17 cellular contexts compared by ENCODE assay signal in the genomic region with DNA sequence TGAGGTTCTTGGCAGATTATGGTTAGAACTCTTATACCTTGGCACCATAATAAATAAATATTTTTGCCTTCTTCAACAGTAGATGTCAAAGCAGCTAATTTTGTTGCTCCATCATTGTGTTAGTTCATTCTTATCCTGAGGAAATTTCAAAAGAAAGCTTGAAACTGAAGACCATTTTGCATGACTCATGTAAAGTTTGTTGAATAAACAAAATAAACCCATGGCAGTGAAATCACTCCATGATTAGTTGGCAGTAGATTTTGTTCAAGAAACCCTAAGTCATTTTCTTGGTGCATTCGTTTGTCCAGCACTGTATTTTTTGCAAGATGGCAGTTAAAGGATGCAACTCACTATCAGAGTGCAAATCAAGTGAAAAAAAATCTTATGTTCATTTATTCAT.
DNase-seq lines count a peak whose midpoint lies in the region; TF ChIP-seq lines count a peak whose summit lies in the region.
"Had no signal": no experiment of that assay in that cellular context is flagged by ENCODE, and none has a peak within 500 bp of the region (broad histone marks: within the 10 kb centered on the region; RNA-seq: fewer than 3 reads in every experiment).

No MANE protein-coding gene starts in this region.

- POLR2A ChIA-PET in MCF 10A (lab: Yijun Ruan, JAX), result no interaction called here

- no peak for TF ChIP-seq POLR2A in adrenal gland (IDR thresholded peaks at IDR 0.05)

- H3K27ac ChIP-seq in mammary epithelial cell (ENCODE audit: insufficient read depth, low read depth, low read length) (no peak overlapping the region), adrenal gland (no peak overlapping the region)
- H3K27ac ChIP-seq: 22Rv1, tibial artery had no signal

- intact Hi-C loops in MCF 10A (cut with micrococcal nuclease), result no loop called here
- intact Hi-C loops in mammary epithelial cell (cut with micrococcal nuclease), result no loop called here
- intact Hi-C loops in Calu3 (cut with micrococcal nuclease; ENCODE audit: unreplicated experiment), result no loop called here
- intact Hi-C loops in adrenal gland (cut with DNase I), result no loop called here

- BruUV-seq in MCF 10A (replicated peaks; lab: Mats Ljungman, UMichigan) (no TSS peak), mammary epithelial cell (replicated peaks; lab: Mats Ljungman, UMichigan) (no TSS peak), Calu3 (replicated peaks; lab: Mats Ljungman, UMichigan) (no TSS peak)

- in situ Hi-C loops in mammary epithelial cell (cut with MboI; ENCODE audit: low sequenced_read_pairs in 2 of 2), result no loop called here

- H3K4me1 Mint-ChIP-seq in MCF 10A (ENCODE audit: insufficient read depth, unreplicated experiment) (peaks cover 5% of the 10 kb centered on the region), Calu3 (ENCODE audit: low read depth, unreplicated experiment) (no peaks in the 10 kb centered on the region)

- no peak overlapping the region for H3K4me3 ChIP-seq in mammary epithelial cell (replicated peaks in 1 of 3; ENCODE audit: insufficient read depth in 1 of 3, low read depth in 2 of 3, low read length in 3 of 3)
- H3K4me3 ChIP-seq in adrenal gland, result no peak overlapping the region
- H3K4me3 ChIP-seq: tibial artery had no signal

- H3K36me3 ChIP-seq in mammary epithelial cell (ENCODE audit: insufficient read depth, low read length) (no peaks in the 10 kb centered on the region), adrenal gland (replicated peaks in 1 of 2) (no peaks in the 10 kb centered on the region)
- H3K36me3 ChIP-seq: tibial artery had no signal

- H3K27me3 Mint-ChIP-seq in MCF 10A (ENCODE audit: insufficient read depth, unreplicated experiment) (peaks cover 11% of the 10 kb centered on the region), Calu3 (ENCODE audit: unreplicated experiment) (peaks cover 17% of the 10 kb centered on the region)

- no peak overlapping the region for H2AFZ ChIP-seq in mammary epithelial cell (ENCODE audit: low read depth, low read length)

- H3K9me3 Mint-ChIP-seq in MCF 10A (ENCODE audit: unreplicated experiment) (no peaks in the 10 kb centered on the region), Calu3 (ENCODE audit: low read depth, unreplicated experiment) (no peaks in the 10 kb centered on the region)
- H3K9me3 Mint-ChIP-seq: activated CD4-positive, alpha-beta memory T cell treated with anti-CD3 and anti-CD28 coated beads for 36 hours; activated T-cell treated with anti-CD3 and anti-CD28 coated beads, Interleukin-2, amount 50 U/mL, for 24 hours had no signal

- no peaks in the 10 kb centered on the region for H4K20me1 ChIP-seq in mammary epithelial cell (ENCODE audit: insufficient read depth, low read length)

- H3K27ac Mint-ChIP-seq in MCF 10A (ENCODE audit: low read depth, unreplicated experiment) (no peak overlapping the region), Calu3 (ENCODE audit: unreplicated experiment) (no peak overlapping the region)
- H3K27ac Mint-ChIP-seq: activated CD4-positive, alpha-beta memory T cell treated with anti-CD3 and anti-CD28 coated beads for 36 hours; activated T-cell treated with anti-CD3 and anti-CD28 coated beads, Interleukin-2, amount 50 U/mL, for 24 hours had no signal

- no peaks in the 10 kb centered on the region for H3K79me2 ChIP-seq in mammary epithelial cell (ENCODE audit: insufficient read depth, low read length)

- TF ChIP-seq CTCF in MCF 10A (IDR thresholded peaks at IDR 0.05; ENCODE audit: unreplicated experiment), result no peak
- no peak for TF ChIP-seq CTCF in mammary epithelial cell (conservative IDR thresholded peaks at IDR 0.05 in 1 of 2, IDR thresholded peaks at IDR 0.05 in 1 of 2; ENCODE audit: extremely low read depth in 1 of 2, insufficient read depth in 1 of 2, low read depth in 1 of 2, low read length in 2 of 2)
- TF ChIP-seq CTCF in Calu3 (IDR thresholded peaks at IDR 0.05; ENCODE audit: unreplicated experiment), result no peak
- no peak for TF ChIP-seq CTCF in adrenal gland (IDR thresholded peaks at IDR 0.05)

- DNase-seq in MCF 10A (ENCODE audit: unreplicated experiment) (peak; percentile 55), mammary epithelial cell (no peak), astrocyte of the hippocampus (ENCODE audit: low read depth, low spot score) (peak; percentile 45), fibroblast of the conjunctiva (ENCODE audit: low read depth) (peak; percentile 61), NCI-H446 (lab: John Stamatoyannopoulos, UW) (no peak), Calu3 (no peak), adrenal gland (no peak), NCI-H128 (lab: John Stamatoyannopoulos, UW; ENCODE audit: unreplicated experiment) (no peak)
- DNase-seq: activated CD4-positive, alpha-beta memory T cell treated with anti-CD3 and anti-CD28 coated beads for 36 hours; activated naive CD4-positive, alpha-beta T cell treated with anti-CD3 and anti-CD28 coated beads, Interleukin-2, amount 50 U/mL, for 16 hours; activated T-cell treated with anti-CD3 and anti-CD28 coated beads, Interleukin-2, amount 50 U/mL, for 24 hours; cerebellar nuclear complex; NCI-H1436 treated with DMSO at 0.1 percent for 48 hours; NK-92 treated with Interleukin-12 subunit alpha and Interleukin-12 subunit beta, amount 100 ng/mL, for 24 hours; small intestine; tibial artery had no signal

- H3K4me2 ChIP-seq in mammary epithelial cell (ENCODE audit: insufficient read depth, low read depth, low read length), result no peak overlapping the region

- no peak overlapping the region for H3K4me3 Mint-ChIP-seq in MCF 10A (ENCODE audit: unreplicated experiment)
- no peak overlapping the region for H3K4me3 Mint-ChIP-seq in Calu3 (ENCODE audit: low read depth, unreplicated experiment)
- H3K4me3 Mint-ChIP-seq: activated CD4-positive, alpha-beta memory T cell treated with anti-CD3 and anti-CD28 coated beads for 36 hours; activated T-cell treated with anti-CD3 and anti-CD28 coated beads, Interleukin-2, amount 50 U/mL, for 24 hours had no signal

- CTCF ChIA-PET in MCF 10A (lab: Yijun Ruan, JAX), result no interaction called here
- CTCF ChIA-PET in mammary epithelial cell (lab: Charles Lee; ENCODE audit: low non-redundant PET), result no interaction called here
- CTCF ChIA-PET in Calu3 (lab: Charles Lee), result no interaction called here

- H3K36me3 Mint-ChIP-seq in MCF 10A (ENCODE audit: insufficient read depth, unreplicated experiment) (no peaks in the 10 kb centered on the region), Calu3 (ENCODE audit: insufficient read depth, unreplicated experiment) (no peaks in the 10 kb centered on the region)
- H3K36me3 Mint-ChIP-seq: activated CD4-positive, alpha-beta memory T cell treated with anti-CD3 and anti-CD28 coated beads for 36 hours had no signal

- WGBS in mammary epithelial cell (ENCODE audit: low coverage, missing lambda C conversion rate), result 85% methylated on average over 1 of the region's 1 CpG
- WGBS in adrenal gland, 4 donors, result 36 to 53% (median 43%) methylated on average over 1 of the region's 1 CpG

- H3K27me3 ChIP-seq in mammary epithelial cell (ENCODE audit: insufficient read depth, low read length), result no peaks in the 10 kb centered on the region
- no peaks in the 10 kb centered on the region for H3K27me3 ChIP-seq in adrenal gland

- dilution Hi-C loops in mammary epithelial cell (cut with HindIII; ENCODE audit: low sequenced_read_pairs), result loop anchor here (5.0 kb wide), 1 partner anchor 38 kb away; no protein-coding TSS in a partner anchor

- no peak overlapping the region for H3K9ac ChIP-seq in mammary epithelial cell (ENCODE audit: insufficient read depth, low read length)

- H3K4me1 ChIP-seq in mammary epithelial cell (ENCODE audit: insufficient read depth, low read length), result no peaks in the 10 kb centered on the region
- H3K4me1 ChIP-seq in adrenal gland (replicated peaks in 1 of 2), result no peaks in the 10 kb centered on the region
- H3K4me1 ChIP-seq: tibial artery had no signal

- no peaks in the 10 kb centered on the region for H3K9me3 ChIP-seq in mammary epithelial cell (replicated peaks; ENCODE audit: insufficient read depth, low read length)
- H3K9me3 ChIP-seq in adrenal gland (replicated peaks in 1 of 3), result no peaks in the 10 kb centered on the region
- H3K9me3 ChIP-seq: tibial artery had no signal

Comparison
In these comparisons a context has a peak if more than half of its experiments do, and no peak if none do; other contexts are left out.
1. DNase-seq: peak in MCF 10A (single experiment), astrocyte of the hippocampus (single experiment) and fibroblast of the conjunctiva (single experiment); none in mammary epithelial cell (single experiment), NCI-H446 (0 of 2), Calu3 (single experiment), adrenal gland (0 of 7) and NCI-H128 (single experiment).